In genomic region chrX:100819534-100819836, GRCh38 we compare ENCODE assay signal across 9 cellular contexts. TPM values are rescaled to one million over a fixed set of nuclear protein-coding genes. Genes with fewer than 3 reads are reported as not detected.
A peak's percentile ranks its signal among the peaks of the same experiment; 100 is the strongest.
DNase-seq lines count a peak whose midpoint lies in the region; ATAC-seq, FAIRE-seq and TF ChIP-seq lines count a peak whose summit lies in the region.
"Had no signal": no experiment of that assay in that cellular context is flagged by ENCODE, and none has a peak within 500 bp of the region (broad histone marks: within the 10 kb centered on the region; RNA-seq: fewer than 3 reads in every experiment).

No MANE protein-coding gene starts in this region.

- peaks cover 5% of the 10 kb centered on the region for H3K79me2 ChIP-seq in ACC112 (ENCODE audit: control insufficient read depth, insufficient read depth, low read length, unreplicated experiment)

- TF ChIP-seq CTCF in colonic mucosa (IDR thresholded peaks at IDR 0.05), result no peak

- H3K4me3 ChIP-seq in ACC112 (ENCODE audit: low read depth, low read length) (peak overlapping the region; percentile 93), colonic mucosa (peak overlapping the region; percentile 66), muscle layer of duodenum (ENCODE audit: low read depth in 1 of 2, low read length in 2 of 2) (peak overlapping the region; percentile 88 to 89)

- H3K27ac ChIP-seq in ACC112 (ENCODE audit: low read depth, low read length), result peak overlapping the region; percentile 59; the same call in 1 of the 2 replicates
- peak overlapping the region; percentile 75 for H3K27ac ChIP-seq in KOPT-K1 (ENCODE audit: low read depth, low read length, poor library complexity, severe bottlenecking)
- H3K27ac ChIP-seq in colonic mucosa, result peak overlapping the region; percentile 54
- H3K27ac ChIP-seq in muscle layer of duodenum (ENCODE audit: low read length), result peak overlapping the region; percentile 72

- no peaks in the 10 kb centered on the region for H3K9me3 ChIP-seq in KOPT-K1 (ENCODE audit: insufficient read depth, low read length, poor library complexity, severe bottlenecking)
- no peaks in the 10 kb centered on the region for H3K9me3 ChIP-seq in colonic mucosa
- H3K9me3 ChIP-seq in muscle layer of duodenum (ENCODE audit: control insufficient read depth in 1 of 2, low read length in 2 of 2), result no peaks in the 10 kb centered on the region

- peak overlapping the region; percentile 58 for H2AFZ ChIP-seq in ACC112 (ENCODE audit: low read length, unreplicated experiment)

- DNase-seq in colonic mucosa (no peak), DMS79 (lab: John Stamatoyannopoulos, UW) (no peak), urothelium cell line (ENCODE audit: low spot score) (no peak)

- ATAC-seq in GM19452 (IDR thresholded peaks at IDR 0.05; ENCODE audit: unreplicated experiment), result no peak
- no peak for ATAC-seq in HG03045 (IDR thresholded peaks at IDR 0.05; ENCODE audit: unreplicated experiment)

- FAIRE-seq in urothelium cell line (lab: Jason Lieb, UNC), result no peak

- intact Hi-C loops in colonic mucosa (cut with DNase I), result no loop called here

- no peaks in the 10 kb centered on the region for H3K36me3 ChIP-seq in ACC112 (ENCODE audit: insufficient read depth, low read length)
- peaks cover 25% of the 10 kb centered on the region for H3K36me3 ChIP-seq in KOPT-K1 (ENCODE audit: insufficient read depth, low read length)
- H3K36me3 ChIP-seq in colonic mucosa, result no peaks in the 10 kb centered on the region
- peaks cover 14% of the 10 kb centered on the region in 2 donors for H3K36me3 ChIP-seq in muscle layer of duodenum (ENCODE audit: control insufficient read depth in 1 of 2, insufficient read depth in 2 of 2, low read length in 2 of 2)

- peak overlapping the region; percentile 55 to 60 for H3K9ac ChIP-seq in colonic mucosa (ENCODE audit: low read depth in 2 of 2, low read length in 2 of 2)

- H3K4me1 ChIP-seq in ACC112 (ENCODE audit: control insufficient read depth, insufficient read depth, low read length, unreplicated experiment) (no peaks in the 10 kb centered on the region), colonic mucosa (no peaks in the 10 kb centered on the region), muscle layer of duodenum (ENCODE audit: control insufficient read depth in 1 of 2, insufficient read depth in 2 of 2, low read length in 2 of 2) (peaks cover 0 to 7% of the 10 kb centered on the region in 2 donors)

- H3K27me3 ChIP-seq in ACC112 (ENCODE audit: insufficient read depth, low read length) (peaks cover 28% of the 10 kb centered on the region), colonic mucosa (no peaks in the 10 kb centered on the region), muscle layer of duodenum (ENCODE audit: low read depth, low read length) (no peaks in the 10 kb centered on the region)

RNA-seq across cellular contexts. Expression of gene CSTF2, which starts 0.7 kb away (rescaled TPM):
- 10 to 100 TPM; 21.8 to 32.2 TPM for total RNA-seq in colonic mucosa

RNA-seq across cellular contexts. Expression of gene NOX1, which starts 54.7 kb away (rescaled TPM):
- 100 to 1,000 TPM in 1 of 2 donors, 10 to 100 TPM in 1; 84.6 to 128 TPM for total RNA-seq in colonic mucosa
- total RNA-seq: activated CD8-positive, alpha-beta memory T cell treated with anti-CD3 and anti-CD28 coated beads for 36 hours had no signal
